14 cellular contexts compared by ENCODE assay signal in genomic region chr5:103111458-103111857, GRCh38. TPM values are rescaled to one million over a fixed set of nuclear protein-coding genes. Genes with fewer than 3 reads are reported as not detected.
DNase-seq lines count a peak whose midpoint lies in the region; ATAC-seq and TF ChIP-seq lines count a peak whose summit lies in the region.
"Had no signal": no experiment of that assay in that cellular context is flagged by ENCODE, and none has a peak within 500 bp of the region (broad histone marks: within the 10 kb centered on the region; RNA-seq: fewer than 3 reads in every experiment).

No MANE protein-coding gene starts in this region.

- no peak for TF ChIP-seq CTCF in upper lobe of right lung (IDR thresholded peaks at IDR 0.05)

- no peak overlapping the region for H3K4me3 ChIP-seq in upper lobe of right lung
- H3K4me3 ChIP-seq: left ventricle myocardium inferior, SJCRH30, skin epidermis, vagina had no signal

- peaks cover 30% of the 10 kb centered on the region for H3K4me1 Mint-ChIP-seq in activated naive CD8-positive, alpha-beta T cell treated with anti-CD3 and anti-CD28 coated beads, Interleukin-2, amount 10 ng/mL, durations not matched to agents 7 days and 5 days

- ATAC-seq in left cardiac atrium (peak; percentile 16 to 63), upper lobe of right lung (peak; percentile 46), GM18519 (IDR thresholded peaks at IDR 0.05; ENCODE audit: low FRiP score, unreplicated experiment) (no peak), SK-N-SH treated with all-trans-retinoic acid at 6 μM for 48 hours (no peak)
- ATAC-seq in activated naive CD8-positive, alpha-beta T cell treated with anti-CD3 and anti-CD28 coated beads, Interleukin-2, amount 10 ng/mL, durations not matched to agents 7 days and 5 days (ENCODE audit: low read depth), result peak; percentile 87

- H3K36me3 ChIP-seq in upper lobe of right lung, result no peaks in the 10 kb centered on the region
- H3K36me3 ChIP-seq: SJCRH30 had no signal

- H3K36me3 Mint-ChIP-seq in activated naive CD8-positive, alpha-beta T cell treated with anti-CD3 and anti-CD28 coated beads, Interleukin-2, amount 10 ng/mL, durations not matched to agents 7 days and 5 days, result peaks cover 31% of the 10 kb centered on the region

- H3K4me1 ChIP-seq in upper lobe of right lung, result no peaks in the 10 kb centered on the region
- H3K4me1 ChIP-seq: vagina had no signal

- H3K9me3 ChIP-seq in upper lobe of right lung, result no peaks in the 10 kb centered on the region
- H3K9me3 ChIP-seq: left ventricle myocardium inferior, SJCRH30, vagina had no signal

- peaks cover 7% of the 10 kb centered on the region for H3K9me3 Mint-ChIP-seq in activated naive CD8-positive, alpha-beta T cell treated with anti-CD3 and anti-CD28 coated beads, Interleukin-2, amount 10 ng/mL, durations not matched to agents 7 days and 5 days

- intact Hi-C loops in left cardiac atrium (cut with DNase I), result no loop called here
- intact Hi-C loops in cardiac septum (cut with DNase I), result loop anchor here (10.0 kb wide), 1 partner anchor 527 kb away; no protein-coding TSS in a partner anchor
- intact Hi-C loops in upper lobe of right lung (cut with DNase I), result no loop called here

- peak overlapping the region; percentile 71 for H3K27ac Mint-ChIP-seq in activated naive CD8-positive, alpha-beta T cell treated with anti-CD3 and anti-CD28 coated beads, Interleukin-2, amount 10 ng/mL, durations not matched to agents 7 days and 5 days

- DNase-seq in left cardiac atrium (no peak), cardiac septum (ENCODE audit: low spot score) (no peak), OCI-M1 (lab: John Stamatoyannopoulos, UW) (peak; percentile 84), upper lobe of right lung (no peak), NCI-H1436 (lab: John Stamatoyannopoulos, UW) (no peak)
- DNase-seq in activated naive CD8-positive, alpha-beta T cell treated with anti-CD3 and anti-CD28 coated beads, Interleukin-2, amount 10 ng/mL, durations not matched to agents 7 days and 5 days, result no peak
- DNase-seq: aorta, left ventricle myocardium inferior, NCI-H524 treated with DMSO at 0.1 percent for 48 hours, SJCRH30 had no signal

- peak overlapping the region; percentile 55 for H3K4me3 Mint-ChIP-seq in activated naive CD8-positive, alpha-beta T cell treated with anti-CD3 and anti-CD28 coated beads, Interleukin-2, amount 10 ng/mL, durations not matched to agents 7 days and 5 days

- no peaks in the 10 kb centered on the region for H3K27me3 Mint-ChIP-seq in activated naive CD8-positive, alpha-beta T cell treated with anti-CD3 and anti-CD28 coated beads, Interleukin-2, amount 10 ng/mL, durations not matched to agents 7 days and 5 days

- no peak overlapping the region for H3K27ac ChIP-seq in upper lobe of right lung
- H3K27ac ChIP-seq: left ventricle myocardium inferior, SJCRH30, vagina had no signal

- POLR2A ChIA-PET in activated naive CD8-positive, alpha-beta T cell treated with anti-CD3 and anti-CD28 coated beads, Interleukin-2, amount 10 ng/mL, durations not matched to agents 7 days and 5 days (lab: Charles Lee), result interaction anchor here (1.2 to 3.0 kb wide), 2 partner anchors 9 to 147 kb away, joined by 6 to 19 read pairs; partner anchors contain the start of genes GIN1, MACIR and PPIP5K2

- H3K27me3 ChIP-seq in upper lobe of right lung, result no peaks in the 10 kb centered on the region
- H3K27me3 ChIP-seq: SJCRH30, vagina had no signal

TF ChIP-seq in SK-N-SH treated with all-trans-retinoic acid at 6 μM for 48 hours, 23 proteins besides CTCF, POLR2A, EP300 and RAD21:
- no peak for TF ChIP-seq ZNF70 (CRISPR knock-in tag; IDR thresholded peaks at IDR 0.05)
- no peak for TF ChIP-seq ZFP30 (CRISPR knock-in tag; IDR thresholded peaks at IDR 0.05)
- TF ChIP-seq ZC3H10 (CRISPR knock-in tag; IDR thresholded peaks at IDR 0.05), result no peak
- no peak for TF ChIP-seq ZNF8 (CRISPR knock-in tag; IDR thresholded peaks at IDR 0.05)
- no peak for TF ChIP-seq ZFP3 (CRISPR knock-in tag; IDR thresholded peaks at IDR 0.05)
- no peak for TF ChIP-seq GLIS3 (CRISPR knock-in tag; IDR thresholded peaks at IDR 0.05)
- no peak for TF ChIP-seq TOX (CRISPR knock-in tag; IDR thresholded peaks at IDR 0.05; ENCODE audit: borderline replicate concordance)

RNA-seq across cellular contexts. Expression of gene GIN1, which starts 8.5 kb away (rescaled TPM):
- total RNA-seq in left cardiac atrium, result 10 to 100 TPM in 1 of 2 donors, 1 to 10 TPM in 1; 9.5 to 11.4 TPM
- total RNA-seq in cardiac septum, result 14.8 TPM
- 10 to 100 TPM; 10.3 to 10.7 TPM for total RNA-seq in activated naive CD8-positive, alpha-beta T cell treated with anti-CD3 and anti-CD28 coated beads, Interleukin-2, amount 10 ng/mL, durations not matched to agents 7 days and 5 days
- 6.7 TPM for total RNA-seq in upper lobe of right lung

RNA-seq across cellular contexts. Expression of gene PPIP5K2, which starts 8.6 kb away (rescaled TPM):
- 10 to 100 TPM; 27.1 to 35.5 TPM for total RNA-seq in left cardiac atrium
- 31.1 TPM for total RNA-seq in cardiac septum
- total RNA-seq in activated naive CD8-positive, alpha-beta T cell treated with anti-CD3 and anti-CD28 coated beads, Interleukin-2, amount 10 ng/mL, durations not matched to agents 7 days and 5 days, result 10 to 100 TPM; 63.0 to 67.1 TPM
- total RNA-seq in upper lobe of right lung, result 53.3 TPM

Comparison
In these comparisons a context has a peak if more than half of its experiments do, and no peak if none do; other contexts are left out.
1. ATAC-seq: peak in left cardiac atrium (2 of 2), activated naive CD8-positive, alpha-beta T cell treated with anti-CD3 and anti-CD28 coated beads, Interleukin-2, amount 10 ng/mL, durations not matched to agents 7 days and 5 days (single experiment) and upper lobe of right lung (single experiment); none in GM18519 (single experiment) and SK-N-SH treated with all-trans-retinoic acid at 6 μM for 48 hours (single experiment).